In the genomic region with DNA sequence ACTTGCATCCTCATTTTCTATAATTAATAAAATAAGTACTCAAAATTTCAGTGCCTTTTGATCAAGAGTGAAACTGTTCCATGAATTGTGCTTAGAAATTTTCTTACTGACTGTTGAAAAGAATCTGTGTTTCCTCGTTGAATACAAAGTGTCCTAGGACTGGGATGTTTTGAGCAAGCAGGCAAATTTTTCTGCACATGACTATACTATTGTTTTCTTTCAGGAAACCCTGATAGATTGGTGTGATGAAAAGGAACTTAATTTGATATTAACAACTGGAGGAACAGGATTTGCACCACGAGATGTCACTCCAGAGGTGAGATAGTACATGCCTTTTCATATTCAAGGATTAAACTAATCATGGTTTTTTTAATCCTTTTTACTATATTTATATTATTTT, we compare ENCODE assay signal across 20 cellular contexts.
"Had no signal": no experiment of that assay in that cellular context is flagged by ENCODE, and none has a peak within 500 bp of the region (broad histone marks: within the 10 kb centered on the region; RNA-seq: fewer than 3 reads in every experiment).

No MANE protein-coding gene starts in this region.

- H3K27me3 Mint-ChIP-seq: activated naive CD4-positive, alpha-beta T cell treated with anti-CD3 and anti-CD28 coated beads, Interleukin-2, amount 50 U/mL, for 24 hours; naive thymus-derived CD8-positive, alpha-beta T cell had no signal

- H3K27me3 ChIP-seq: body of pancreas, neural progenitor cell, spleen, testis, upper lobe of left lung had no signal

- ATAC-seq: activated CD8-positive, alpha-beta T cell treated with anti-CD3 and anti-CD28 coated beads, Interleukin-2, amount 10 ng/mL, durations not matched to agents 7 days and 5 days; body of pancreas; esophagus mucosa; lower lobe of right lung; naive thymus-derived CD8-positive, alpha-beta T cell; SK-N-SH treated with all-trans-retinoic acid at 6 μM for 48 hours; stimulated activated effector memory CD8-positive, alpha-beta T cell treated with anti-CD3 and anti-CD28 coated beads, Interleukin-12 subunit alpha, Interleukin-12 subunit beta, amount 100 ng/mL, for 72 hours had no signal

- H3K9ac ChIP-seq: neural progenitor cell had no signal

- H3K4me1 ChIP-seq: body of pancreas, lower lobe of right lung, neural progenitor cell, spleen, testis, upper lobe of left lung had no signal

- H3K4me3 Mint-ChIP-seq: activated CD8-positive, alpha-beta T cell treated with anti-CD3 and anti-CD28 coated beads, Interleukin-2, amount 10 ng/mL, durations not matched to agents 7 days and 5 days; activated naive CD4-positive, alpha-beta T cell treated with anti-CD3 and anti-CD28 coated beads, Interleukin-2, amount 50 U/mL, for 24 hours; activated T-helper 1 cell treated with anti-CD3 and anti-CD28 coated beads, Interleukin-12 subunit alpha, Interleukin-12 subunit beta, Interleukin-2, Interleukin-4 antibody, amounts not matched to agents 30 ng/mL and 10 ng/mL and 1 ng/mL, durations not matched to agents 14 hours and 24 hours and 36 hours; naive thymus-derived CD8-positive, alpha-beta T cell; neural progenitor cell; stimulated activated effector memory CD8-positive, alpha-beta T cell treated with anti-CD3 and anti-CD28 coated beads, Interleukin-12 subunit alpha, Interleukin-12 subunit beta, amount 100 ng/mL, for 72 hours; T-helper 2 cell treated with Interferon-gamma antibody and Interleukin-4, amounts not matched to agents 5 μg/mL and 100 μg/mL, for 36 hours had no signal

- H3K4me3 ChIP-seq: body of pancreas, lower lobe of right lung, neural progenitor cell, spleen, testis, upper lobe of left lung had no signal

- H3K27ac Mint-ChIP-seq: activated CD8-positive, alpha-beta T cell treated with anti-CD3 and anti-CD28 coated beads, Interleukin-2, amount 10 ng/mL, durations not matched to agents 7 days and 5 days; activated naive CD4-positive, alpha-beta T cell treated with anti-CD3 and anti-CD28 coated beads, Interleukin-2, amount 50 U/mL, for 24 hours; activated T-helper 1 cell treated with anti-CD3 and anti-CD28 coated beads, Interleukin-12 subunit alpha, Interleukin-12 subunit beta, Interleukin-2, Interleukin-4 antibody, amounts not matched to agents 30 ng/mL and 10 ng/mL and 1 ng/mL, durations not matched to agents 14 hours and 24 hours and 36 hours; naive thymus-derived CD8-positive, alpha-beta T cell; neural progenitor cell; stimulated activated effector memory CD8-positive, alpha-beta T cell treated with anti-CD3 and anti-CD28 coated beads, Interleukin-12 subunit alpha, Interleukin-12 subunit beta, amount 100 ng/mL, for 72 hours; T-helper 2 cell treated with Interferon-gamma antibody and Interleukin-4, amounts not matched to agents 5 μg/mL and 100 μg/mL, for 36 hours had no signal

- H3K4me2 ChIP-seq: neural progenitor cell had no signal

- H3K4me1 Mint-ChIP-seq: activated naive CD4-positive, alpha-beta T cell treated with anti-CD3 and anti-CD28 coated beads, Interleukin-2, amount 50 U/mL, for 24 hours; naive thymus-derived CD8-positive, alpha-beta T cell; neural progenitor cell; stimulated activated effector memory CD8-positive, alpha-beta T cell treated with anti-CD3 and anti-CD28 coated beads, Interleukin-12 subunit alpha, Interleukin-12 subunit beta, amount 100 ng/mL, for 72 hours had no signal

- H3K9me3 Mint-ChIP-seq: activated naive CD4-positive, alpha-beta T cell treated with anti-CD3 and anti-CD28 coated beads, Interleukin-2, amount 50 U/mL, for 24 hours; activated T-helper 1 cell treated with anti-CD3 and anti-CD28 coated beads, Interleukin-12 subunit alpha, Interleukin-12 subunit beta, Interleukin-2, Interleukin-4 antibody, amounts not matched to agents 30 ng/mL and 10 ng/mL and 1 ng/mL, durations not matched to agents 14 hours and 24 hours and 36 hours; naive thymus-derived CD8-positive, alpha-beta T cell; neural progenitor cell; stimulated activated effector memory CD8-positive, alpha-beta T cell treated with anti-CD3 and anti-CD28 coated beads, Interleukin-12 subunit alpha, Interleukin-12 subunit beta, amount 100 ng/mL, for 72 hours; T-helper 2 cell treated with Interferon-gamma antibody and Interleukin-4, amounts not matched to agents 5 μg/mL and 100 μg/mL, for 36 hours had no signal

- H2AFZ ChIP-seq: neural progenitor cell had no signal

- H3K36me3 Mint-ChIP-seq: stimulated activated effector memory CD8-positive, alpha-beta T cell treated with anti-CD3 and anti-CD28 coated beads, Interleukin-12 subunit alpha, Interleukin-12 subunit beta, amount 100 ng/mL, for 72 hours had no signal

- H3K9me3 ChIP-seq: body of pancreas, lower lobe of right lung, spleen, testis, upper lobe of left lung had no signal

- DNase-seq: activated CD4-positive, alpha-beta T cell treated with anti-CD3 and anti-CD28 coated beads for 1 hour; activated CD4-positive, alpha-beta T cell treated with anti-CD3 and anti-CD28 coated beads, Interleukin-2, amount 50 U/mL, for 1 hour; activated CD8-positive, alpha-beta T cell treated with anti-CD3 and anti-CD28 coated beads, Interleukin-2, amount 10 ng/mL, durations not matched to agents 7 days and 5 days; activated gamma-delta T cell treated with Interleukin-2 at 50 U/mL for 16 hours; anterior cingulate cortex; body of pancreas; effector CD8-positive, alpha-beta T cell; kidney; lower lobe of right lung; naive thymus-derived CD8-positive, alpha-beta T cell; spleen; testis; upper lobe of left lung had no signal

- H3K27ac ChIP-seq: body of pancreas, lower lobe of right lung, neural progenitor cell, spleen, testis, upper lobe of left lung had no signal

- H3K36me3 ChIP-seq: lower lobe of right lung, neural progenitor cell, spleen, upper lobe of left lung had no signal
